ENCODE assay signal across 8 cellular contexts in the genomic region with DNA sequence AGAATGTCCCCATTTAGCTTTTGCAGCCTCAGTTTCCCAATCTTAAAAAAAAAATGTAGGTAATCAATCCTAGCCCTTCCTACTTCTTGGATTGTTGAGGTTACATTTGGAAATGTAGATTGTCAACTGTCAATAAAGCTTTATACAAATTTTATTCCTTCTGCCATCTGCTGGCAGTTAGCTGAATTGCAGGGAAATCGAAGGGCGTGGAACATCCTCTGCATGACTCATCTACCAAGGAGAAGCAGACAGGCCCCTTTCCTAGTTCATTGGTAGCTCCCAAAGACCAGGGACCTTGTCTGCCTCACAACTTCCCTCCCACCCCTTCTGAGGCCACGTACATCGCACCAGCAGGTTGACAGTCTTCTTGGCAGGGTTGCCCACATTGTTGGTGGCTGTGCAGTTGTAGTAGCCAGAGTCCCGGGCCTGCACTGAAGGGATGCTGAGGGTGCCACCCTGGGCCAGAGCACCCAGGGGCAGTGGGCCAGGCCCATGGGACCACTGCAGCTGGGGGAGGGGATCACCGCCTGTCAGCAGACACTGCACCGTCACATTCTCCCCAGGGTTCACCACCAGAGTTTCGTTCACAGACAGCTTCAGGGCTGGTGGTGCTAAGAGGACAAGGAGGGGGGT. TPM values are rescaled to one million over a fixed set of nuclear protein-coding genes. Genes with fewer than 3 reads are reported as not detected.
A peak's percentile ranks its signal among the peaks of the same experiment; 100 is the strongest.
DNase-seq lines count a peak whose midpoint lies in the region; ATAC-seq, FAIRE-seq and TF ChIP-seq lines count a peak whose summit lies in the region.

No MANE protein-coding gene starts in this region.

- no peak for TF ChIP-seq EP300 in K562 (IDR thresholded peaks at IDR 0.05; ENCODE audit: low read length)
- TF ChIP-seq EP300 in gastroesophageal sphincter (IDR thresholded peaks at IDR 0.05) = no peak

- H3K4me3 ChIP-seq in GM23248 (no peak overlapping the region), RWPE2 (ENCODE audit: severe bottlenecking) (no peak overlapping the region), K562 (no peak overlapping the region), gastroesophageal sphincter (no peak overlapping the region)
- H3K4me3 ChIP-seq in naive thymus-derived CD4-positive, alpha-beta T cell (ENCODE audit: low read length) = no peak overlapping the region

- H3K9me3 ChIP-seq in GM23248 (ENCODE audit: low read depth) (no peaks in the 10 kb centered on the region), RWPE2 (ENCODE audit: severe bottlenecking) (peaks cover 2% of the 10 kb centered on the region), K562 (replicated peaks; ENCODE audit: control insufficient read depth, insufficient read depth, low read depth, low read length) (no peaks in the 10 kb centered on the region), gastroesophageal sphincter (peaks cover 0 to 10% (median 0%) of the 10 kb centered on the region in 3 donors)
- H3K9me3 ChIP-seq in naive thymus-derived CD4-positive, alpha-beta T cell (ENCODE audit: control insufficient read depth in 2 of 3, low read length in 3 of 3) = peaks cover 0 to 8% (median 0%) of the 10 kb centered on the region in 3 experiments

- H3K36me3 Mint-ChIP-seq in naive thymus-derived CD4-positive, alpha-beta T cell = peaks cover 0 to 32% (median 15%) of the 10 kb centered on the region in 5 donors

- CTCF ChIA-PET in K562 (lab: Yijun Ruan, JAX; ENCODE audit: low intra/inter-chr PET ratio) = interaction anchor here (0.9 kb wide), 1 partner anchor 635 kb away, joined by 3 read pairs; no protein-coding TSS in a partner anchor
- CTCF ChIA-PET in naive thymus-derived CD4-positive, alpha-beta T cell (lab: Charles Lee) = interaction anchor here (0.6 to 1.4 kb wide), 6 partner anchors 28 to 496 kb away, joined by 3 read pairs; no protein-coding TSS in a partner anchor

- H3K4me1 ChIP-seq in GM23248 (ENCODE audit: insufficient read depth) = no peaks in the 10 kb centered on the region
- peaks cover 12% of the 10 kb centered on the region for H3K4me1 ChIP-seq in RWPE2 (ENCODE audit: insufficient read depth, poor library complexity, severe bottlenecking)
- H3K4me1 ChIP-seq in K562 (replicated peaks in 1 of 2; ENCODE audit: control insufficient read depth in 2 of 2, insufficient read depth in 2 of 2, low read length in 2 of 2) = peaks cover 0 to 17% of the 10 kb centered on the region in 2 experiments; a peak in 1 of 5 replicates
- no peaks in the 10 kb centered on the region for H3K4me1 ChIP-seq in naive thymus-derived CD4-positive, alpha-beta T cell (ENCODE audit: control insufficient read depth in 2 of 2, insufficient read depth in 2 of 2, low read length in 2 of 2)
- peaks cover 0 to 2% (median under 1%) of the 10 kb centered on the region in 3 donors for H3K4me1 ChIP-seq in gastroesophageal sphincter

- BruUV-seq in K562 (replicated peaks; lab: Mats Ljungman, UMichigan) = no TSS peak

- no peaks in the 10 kb centered on the region for H3K36me3 ChIP-seq in GM23248 (ENCODE audit: low read depth)
- no peaks in the 10 kb centered on the region for H3K36me3 ChIP-seq in RWPE2 (ENCODE audit: low read depth)
- no peaks in the 10 kb centered on the region for H3K36me3 ChIP-seq in K562 (ENCODE audit: control insufficient read depth, insufficient read depth, low read length)
- no peaks in the 10 kb centered on the region for H3K36me3 ChIP-seq in naive thymus-derived CD4-positive, alpha-beta T cell (ENCODE audit: control insufficient read depth in 2 of 3, insufficient read depth in 3 of 3, low read length in 3 of 3)
- peaks cover 0 to 22% of the 10 kb centered on the region in 2 donors for H3K36me3 ChIP-seq in gastroesophageal sphincter

- ATAC-seq in RWPE2 (ENCODE audit: low read depth) = no peak
- ATAC-seq in K562 = peak; percentile 83
- ATAC-seq in naive thymus-derived CD4-positive, alpha-beta T cell = peak; percentile 45
- no peak for ATAC-seq in gastroesophageal sphincter
- no peak for ATAC-seq in left cardiac atrium

- H3K4me2 ChIP-seq in GM23248 (ENCODE audit: unreplicated experiment) (no peak overlapping the region), K562 (ENCODE audit: insufficient read depth, low read length) (no peak overlapping the region)

- H3K27me3 ChIP-seq in GM23248 (replicated peaks; ENCODE audit: insufficient read depth) = no peaks in the 10 kb centered on the region
- no peaks in the 10 kb centered on the region for H3K27me3 ChIP-seq in RWPE2 (ENCODE audit: insufficient read depth, poor library complexity, severe bottlenecking)
- H3K27me3 ChIP-seq in K562 (ENCODE audit: control insufficient read depth in 2 of 2, insufficient read depth in 2 of 2, low read length in 2 of 2) = peaks cover 11 to 30% of the 10 kb centered on the region in 2 experiments
- no peaks in the 10 kb centered on the region for H3K27me3 ChIP-seq in naive thymus-derived CD4-positive, alpha-beta T cell (ENCODE audit: control insufficient read depth in 2 of 2, insufficient read depth in 2 of 2, low read length in 2 of 2)
- peaks cover 26% of the 10 kb centered on the region for H3K27me3 ChIP-seq in gastroesophageal sphincter

- H3K27ac ChIP-seq in GM23248 (no peak overlapping the region), RWPE2 (ENCODE audit: poor library complexity, severe bottlenecking) (no peak overlapping the region), K562 (ENCODE audit: extremely low read depth, low read depth, low read length) (no peak overlapping the region), gastroesophageal sphincter (no peak overlapping the region)
- H3K27ac ChIP-seq in naive thymus-derived CD4-positive, alpha-beta T cell (ENCODE audit: low read depth, low read length) = no peak overlapping the region

- in situ Hi-C loops in GM23248 (cut with MboI) (no loop called here), K562 (cut with MboI) (no loop called here)

- POLR2A ChIA-PET in K562 (lab: Yijun Ruan, JAX) = interaction anchor here (0.5 to 0.9 kb wide), 6 partner anchors 11 to 384 kb away, joined by 3 to 5 read pairs (median 3); partner anchors contain the start of gene RNF8
- POLR2A ChIA-PET in naive thymus-derived CD4-positive, alpha-beta T cell (lab: Charles Lee) = no interaction called here

- TF ChIP-seq CTCF in RWPE2 (IDR thresholded peaks at IDR 0.05; ENCODE audit: poor library complexity, severe bottlenecking) (peak; percentile 63), K562 (IDR thresholded peaks at IDR 0.05 in 2 of 3, conservative IDR thresholded peaks at IDR 0.05 in 1 of 3; ENCODE audit: insufficient read depth in 2 of 3, low read depth in 1 of 3, low read length in 3 of 3) (peak; percentile 72 to 93 (median 93)), gastroesophageal sphincter (IDR thresholded peaks at IDR 0.05) (peak in 2 of 4 experiments; percentile 22 to 27)

- intact Hi-C loops in K562 (cut with micrococcal nuclease) (loop anchor here (5.0 kb wide), 1 partner anchor 33 kb away; no protein-coding TSS in a partner anchor), left cardiac atrium (cut with DNase I) (no loop called here)
- intact Hi-C loops in naive thymus-derived CD4-positive, alpha-beta T cell (cut with micrococcal nuclease) = loop anchor here in 1 of 2 donors (1.0 kb wide), 1 partner anchor 170 kb away; no protein-coding TSS in a partner anchor

- H2AFZ ChIP-seq in GM23248 = no peak overlapping the region
- no peak overlapping the region for H2AFZ ChIP-seq in K562 (ENCODE audit: low read depth, low read length)

- no peaks in the 10 kb centered on the region for H3K9me1 ChIP-seq in K562 (ENCODE audit: control insufficient read depth, insufficient read depth, low read length)

- no peak overlapping the region for H3K4me3 Mint-ChIP-seq in naive thymus-derived CD4-positive, alpha-beta T cell

- H3K27ac Mint-ChIP-seq in naive thymus-derived CD4-positive, alpha-beta T cell = peak overlapping the region in 1 of 9 donors; percentile 25

- H3K27me3 Mint-ChIP-seq in naive thymus-derived CD4-positive, alpha-beta T cell = peaks cover 10 to 31% (median 19%) of the 10 kb centered on the region in 5 donors

- H3F3A ChIP-seq in GM23248 (ENCODE audit: insufficient read depth) = no peaks in the 10 kb centered on the region; the same call in 1 of the 2 replicates

- H3K79me2 ChIP-seq in GM23248 (ENCODE audit: insufficient read depth) (no peaks in the 10 kb centered on the region), K562 (ENCODE audit: control insufficient read depth, insufficient read depth, low read length) (no peaks in the 10 kb centered on the region)

- H3K9me3 Mint-ChIP-seq in naive thymus-derived CD4-positive, alpha-beta T cell = peaks cover 0 to 9% (median 4%) of the 10 kb centered on the region in 11 donors

- peak; percentile 64 to 72 for TF ChIP-seq RAD21 in K562 (CRISPR knock-in tag; conservative IDR thresholded peaks at IDR 0.05 in 1 of 2, IDR thresholded peaks at IDR 0.05 in 1 of 2)

- FAIRE-seq in K562 (lab: Jason Lieb, UNC) = peak; percentile 96

- H3K4me1 Mint-ChIP-seq in naive thymus-derived CD4-positive, alpha-beta T cell = peaks cover 0 to 19% (median 10%) of the 10 kb centered on the region in 7 donors

- H3K9ac ChIP-seq in GM23248 (no peak overlapping the region), K562 (ENCODE audit: insufficient read depth in 1 of 2, low read depth in 2 of 2, low read length in 2 of 2) (no peak overlapping the region)

- peak; percentile 48 to 61 for DNase-seq in AML-193 (lab: John Stamatoyannopoulos, UW)
- DNase-seq in GM23248 = peak; percentile 33
- no peak for DNase-seq in RWPE2 (ENCODE audit: low spot score)
- DNase-seq in K562 (ENCODE audit: extremely low read depth in 1 of 4, low spot score in 3 of 4) = peak; percentile 79 to 90 (median 86)
- DNase-seq in naive thymus-derived CD4-positive, alpha-beta T cell = peak in 4 of 9 donors; percentile 29 to 49 (median 40)
- DNase-seq in NCI-H1105 treated with DMSO at 0.1 percent for 48 hours (lab: John Stamatoyannopoulos, UW) = no peak
- DNase-seq in left cardiac atrium = no peak

- no peaks in the 10 kb centered on the region for H3K9me2 ChIP-seq in GM23248 (ENCODE audit: insufficient read depth)

- H4K20me1 ChIP-seq in GM23248 (ENCODE audit: insufficient read depth) (no peaks in the 10 kb centered on the region), K562 (replicated peaks; ENCODE audit: control insufficient read depth, insufficient read depth, low read length) (no peaks in the 10 kb centered on the region)

- TF ChIP-seq POLR2A in K562 (conservative IDR thresholded peaks at IDR 0.05) (no peak), gastroesophageal sphincter (IDR thresholded peaks at IDR 0.05) (no peak)

- 86 to 93% methylated on average over 8 of the region's 8 CpGs for WGBS in GM23248 (ENCODE audit: low coverage in 1 of 2, low lambda C conversion rate in 2 of 2, missing lambda C conversion rate in 2 of 2), 2 experiments
- 43% methylated on average over 8 of the region's 8 CpGs for WGBS in K562 (ENCODE audit: insufficient coverage, low coverage, missing lambda C conversion rate)
- 75% methylated on average over 2 of the region's 8 CpGs; no CpG with 5 or more reads in 1 of the 2 donors for WGBS in gastroesophageal sphincter (ENCODE audit: low coverage in 1 of 2), 2 donors

RNA-seq across cellular contexts. Expression of gene MDGA1, which starts 43.6 kb away (rescaled TPM):
- 7.2 and 7.6 TPM in 2 replicates for total RNA-seq in GM23248 (2014; rRNA removed; shearing (Covaris generic))
- 1.3 and 1.9 TPM in 2 replicates for polyA plus RNA-seq in GM23248 (2016; fragmentation: Nextera tagmentation; extraction: Ambion mirVana)
- total RNA-seq in K562 (2011; cell fraction: chromatin; rRNA removed; ENCODE audit: low replicate concordance) = 3.1 and 9.7 TPM in 2 replicates
- 2.6 and 5.3 TPM in 2 replicates for total RNA-seq in K562 (2011; cell fraction: nucleolus; rRNA removed)
- 3.7 and 6.1 TPM in 2 replicates for total RNA-seq in K562 (2011; cell fraction: nucleoplasm; rRNA removed)
- total RNA-seq in K562 (2014; rRNA removed) = 0.50 and 0.57 TPM in 2 replicates
- 0.62 and 0.83 TPM in 2 replicates for total RNA-seq in K562 (2014; rRNA removed; fragmentation: Illumina TruSeq; extraction: Trizol)
- 0.14 and 0.49 TPM in 2 replicates for total RNA-seq in K562 (2015; rRNA removed; fragmentation: Illumina TruSeq; extraction: Trizol)
- 2.2 and 3.2 TPM in 2 replicates for total RNA-seq in K562 (2021)
- polyA plus RNA-seq in K562 (2011; rRNA removed) = 0.34 and 2.1 TPM in 2 replicates
- polyA plus RNA-seq in K562 (2011; cell fraction: cytosol; rRNA removed) = 0.37 and 4.5 TPM in 2 replicates
- polyA plus RNA-seq in K562 (2011; cell fraction: nucleus; rRNA removed) = 0.86 and 9.4 TPM in 2 replicates
- polyA plus RNA-seq in K562 (2012) = 0.86 and 2.0 TPM in 2 replicates
- 0.73 and 1.3 TPM in 2 replicates for polyA plus RNA-seq in K562 (2014; fragmentation: Illumina TruSeq; extraction: Trizol)
- polyA plus RNA-seq in K562 (2014; fragmentation: Nextera tagmentation; extraction: Ambion mirVana) = under 1 TPM; 0.18 to 0.31 TPM
- polyA plus RNA-seq in K562 (2014; rRNA removed) = 1.4 and 2.0 TPM in 2 replicates
- polyA minus RNA-seq in K562 (2011; rRNA and poly(A)+ RNA removed) = 0.33 and 2.5 TPM in 2 replicates
- polyA minus RNA-seq in K562 (2011; cell fraction: cytosol; rRNA and poly(A)+ RNA removed) = 1.6 TPM in 1 of 2 replicates, not detected in the other
- polyA minus RNA-seq in K562 (2011; cell fraction: nucleus; rRNA and poly(A)+ RNA removed) = 0.56 and 3.8 TPM in 2 replicates
- 10 to 100 TPM in 3 of 5 experiments, under 1 TPM in 2; 0.08 to 17.8 (median 12.5) TPM for total RNA-seq in naive thymus-derived CD4-positive, alpha-beta T cell
- 1 to 10 TPM in 1 of 2 donors, under 1 TPM in 1; 0.70 to 1.1 TPM for polyA plus RNA-seq in naive thymus-derived CD4-positive, alpha-beta T cell
- total RNA-seq in gastroesophageal sphincter = 1 to 10 TPM in 3 of 4 donors, under 1 TPM in 1; 0.93 to 8.5 (median 3.7) TPM
- total RNA-seq in left cardiac atrium = 1 to 10 TPM; 2.9 to 4.7 TPM

Comparison
In these comparisons a context has a peak if more than half of its experiments do, and no peak if none do; other contexts are left out.
1. DNase-seq: peak in AML-193 (2 of 2), GM23248 (single experiment) and K562 (4 of 4); none in RWPE2 (single experiment), NCI-H1105 treated with DMSO at 0.1 percent for 48 hours (single experiment) and left cardiac atrium (single experiment).
2. ATAC-seq: peak in K562 (single experiment) and naive thymus-derived CD4-positive, alpha-beta T cell (single experiment); none in RWPE2 (single experiment), gastroesophageal sphincter (single experiment) and left cardiac atrium (0 of 2).